Comparison of ENCODE assay signal across 1 cellular context in the genomic region with DNA sequence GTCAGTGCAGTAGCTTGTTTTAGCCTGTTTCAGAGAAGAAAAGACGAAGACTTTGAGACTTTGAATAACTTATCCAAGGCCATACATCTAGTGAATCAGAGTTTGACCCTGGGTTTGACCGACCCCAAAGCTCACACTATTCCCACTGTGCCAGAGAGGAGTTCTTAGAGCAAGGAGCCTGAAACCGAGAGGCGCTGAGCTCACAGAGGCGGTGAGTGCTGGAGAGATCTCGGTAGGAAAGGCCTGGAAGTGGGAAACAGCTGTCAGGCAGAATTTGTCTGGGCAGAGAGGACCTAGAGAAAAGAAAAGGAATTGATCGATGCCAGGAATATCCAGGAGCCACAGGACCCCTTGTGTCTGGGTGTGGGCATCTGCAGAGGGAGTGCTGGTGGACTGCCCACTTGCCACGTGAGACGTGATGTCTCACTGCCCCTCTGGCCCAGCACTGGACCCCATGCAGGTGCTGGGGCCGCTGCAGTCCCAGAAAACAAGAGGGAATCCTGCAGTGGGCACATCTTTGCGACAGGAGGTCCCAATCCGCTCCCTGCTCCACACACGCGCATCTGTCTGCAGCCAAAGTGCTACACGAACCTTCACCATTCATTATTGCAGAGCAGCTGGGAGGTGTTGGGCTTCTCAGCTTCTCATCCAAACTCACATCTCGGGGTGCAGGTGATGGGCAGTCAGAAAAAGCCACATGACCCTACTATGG.
TF ChIP-seq lines count a peak whose summit lies in the region.

No MANE protein-coding gene starts in this region.

TF ChIP-seq in WTC11, 78 proteins besides CTCF, POLR2A, EP300 and RAD21 (continued from another document):
- TF ChIP-seq, protein P1, sequence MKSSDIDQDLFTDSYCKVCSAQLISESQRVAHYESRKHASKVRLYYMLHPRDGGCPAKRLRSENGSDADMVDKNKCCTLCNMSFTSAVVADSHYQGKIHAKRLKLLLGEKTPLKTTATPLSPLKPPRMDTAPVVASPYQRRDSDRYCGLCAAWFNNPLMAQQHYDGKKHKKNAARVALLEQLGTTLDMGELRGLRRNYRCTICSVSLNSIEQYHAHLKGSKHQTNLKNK (CRISPR knock-in tag; IDR thresholded peaks at IDR 0.05) = no peak
- no peak for TF ChIP-seq ELF4 (CRISPR knock-in tag; IDR thresholded peaks at IDR 0.05; ENCODE audit: low read depth)
- TF ChIP-seq, protein P2, sequence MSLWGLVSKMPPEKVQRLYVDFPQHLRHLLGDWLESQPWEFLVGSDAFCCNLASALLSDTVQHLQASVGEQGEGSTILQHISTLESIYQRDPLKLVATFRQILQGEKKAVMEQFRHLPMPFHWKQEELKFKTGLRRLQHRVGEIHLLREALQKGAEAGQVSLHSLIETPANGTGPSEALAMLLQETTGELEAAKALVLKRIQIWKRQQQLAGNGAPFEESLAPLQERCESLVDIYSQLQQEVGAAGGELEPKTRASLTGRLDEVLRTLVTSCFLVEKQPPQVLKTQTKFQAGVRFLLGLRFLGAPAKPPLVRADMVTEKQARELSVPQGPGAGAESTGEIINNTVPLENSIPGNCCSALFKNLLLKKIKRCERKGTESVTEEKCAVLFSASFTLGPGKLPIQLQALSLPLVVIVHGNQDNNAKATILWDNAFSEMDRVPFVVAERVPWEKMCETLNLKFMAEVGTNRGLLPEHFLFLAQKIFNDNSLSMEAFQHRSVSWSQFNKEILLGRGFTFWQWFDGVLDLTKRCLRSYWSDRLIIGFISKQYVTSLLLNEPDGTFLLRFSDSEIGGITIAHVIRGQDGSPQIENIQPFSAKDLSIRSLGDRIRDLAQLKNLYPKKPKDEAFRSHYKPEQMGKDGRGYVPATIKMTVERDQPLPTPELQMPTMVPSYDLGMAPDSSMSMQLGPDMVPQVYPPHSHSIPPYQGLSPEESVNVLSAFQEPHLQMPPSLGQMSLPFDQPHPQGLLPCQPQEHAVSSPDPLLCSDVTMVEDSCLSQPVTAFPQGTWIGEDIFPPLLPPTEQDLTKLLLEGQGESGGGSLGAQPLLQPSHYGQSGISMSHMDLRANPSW (CRISPR knock-in tag; conservative IDR thresholded peaks at IDR 0.05; ENCODE audit: low read depth) = no peak
- no peak for TF ChIP-seq NR2C2 (CRISPR knock-in tag; IDR thresholded peaks at IDR 0.05)
- no peak for TF ChIP-seq JUN (CRISPR knock-in tag; IDR thresholded peaks at IDR 0.05)
- TF ChIP-seq, protein P3, sequence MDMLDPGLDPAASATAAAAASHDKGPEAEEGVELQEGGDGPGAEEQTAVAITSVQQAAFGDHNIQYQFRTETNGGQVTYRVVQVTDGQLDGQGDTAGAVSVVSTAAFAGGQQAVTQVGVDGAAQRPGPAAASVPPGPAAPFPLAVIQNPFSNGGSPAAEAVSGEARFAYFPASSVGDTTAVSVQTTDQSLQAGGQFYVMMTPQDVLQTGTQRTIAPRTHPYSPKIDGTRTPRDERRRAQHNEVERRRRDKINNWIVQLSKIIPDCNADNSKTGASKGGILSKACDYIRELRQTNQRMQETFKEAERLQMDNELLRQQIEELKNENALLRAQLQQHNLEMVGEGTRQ (CRISPR knock-in tag; IDR thresholded peaks at IDR 0.05) = no peak
- no peak for TF ChIP-seq SOX15 (CRISPR knock-in tag; IDR thresholded peaks at IDR 0.05)
- no peak for TF ChIP-seq ESRRA (CRISPR knock-in tag; IDR thresholded peaks at IDR 0.05; ENCODE audit: borderline replicate concordance)
- TF ChIP-seq PRRX2 (CRISPR knock-in tag; IDR thresholded peaks at IDR 0.05) = no peak
- TF ChIP-seq, protein P4, sequence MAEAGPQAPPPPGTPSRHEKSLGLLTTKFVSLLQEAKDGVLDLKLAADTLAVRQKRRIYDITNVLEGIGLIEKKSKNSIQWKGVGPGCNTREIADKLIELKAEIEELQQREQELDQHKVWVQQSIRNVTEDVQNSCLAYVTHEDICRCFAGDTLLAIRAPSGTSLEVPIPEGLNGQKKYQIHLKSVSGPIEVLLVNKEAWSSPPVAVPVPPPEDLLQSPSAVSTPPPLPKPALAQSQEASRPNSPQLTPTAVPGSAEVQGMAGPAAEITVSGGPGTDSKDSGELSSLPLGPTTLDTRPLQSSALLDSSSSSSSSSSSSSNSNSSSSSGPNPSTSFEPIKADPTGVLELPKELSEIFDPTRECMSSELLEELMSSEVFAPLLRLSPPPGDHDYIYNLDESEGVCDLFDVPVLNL (CRISPR knock-in tag; IDR thresholded peaks at IDR 0.05; ENCODE audit: borderline replicate concordance, low read depth) = no peak
- no peak for TF ChIP-seq NFATC4 (CRISPR knock-in tag; IDR thresholded peaks at IDR 0.05)
